ENCODE assay signal across 9 cellular contexts in the genomic region with DNA sequence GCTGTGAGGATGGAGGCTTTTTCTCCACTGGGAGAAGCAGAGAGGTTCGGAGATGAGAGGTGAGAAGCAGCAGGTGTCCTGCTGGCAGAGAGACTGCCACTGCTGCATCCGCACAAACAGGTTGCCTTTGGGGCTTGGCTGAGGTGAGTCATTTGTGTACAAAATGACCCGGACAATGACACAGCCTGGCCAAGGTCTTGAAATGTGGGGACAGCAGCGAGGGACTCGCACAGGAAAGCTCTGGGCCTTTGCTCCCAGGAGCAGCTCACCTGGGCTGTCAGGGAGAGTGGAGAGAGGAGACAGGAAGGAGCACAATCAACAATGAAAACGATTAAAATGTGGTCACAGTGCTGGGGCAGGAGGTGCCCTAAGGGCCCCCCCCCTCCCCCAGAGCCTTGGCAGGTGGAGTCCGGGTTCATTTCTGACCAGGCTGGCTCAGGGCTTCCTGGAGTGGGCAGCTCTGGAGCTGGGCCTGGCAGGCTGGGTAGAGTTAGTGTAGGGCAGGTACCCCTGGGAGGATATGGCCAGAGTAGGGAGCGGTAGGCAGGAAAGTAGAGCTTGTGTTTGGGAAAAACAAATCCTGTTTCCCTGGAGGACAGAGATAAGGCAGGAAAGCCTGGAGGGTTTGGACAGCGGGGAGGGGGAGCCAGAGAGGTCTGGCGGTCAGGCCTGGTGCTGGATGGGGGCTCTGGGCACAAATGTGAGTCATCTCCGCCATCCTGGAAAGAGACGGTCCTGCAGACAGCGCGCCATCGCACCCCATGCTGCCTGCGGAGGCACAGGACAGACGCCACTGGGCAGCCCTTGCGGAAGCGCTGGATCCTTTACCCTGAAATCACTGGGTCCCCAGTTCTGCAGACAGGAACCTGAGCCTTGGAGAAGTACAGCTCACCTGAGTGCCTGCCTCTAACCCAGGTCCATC. TPM values are rescaled to one million over a fixed set of nuclear protein-coding genes. Genes with fewer than 3 reads are reported as not detected.
DNase-seq lines count a peak whose midpoint lies in the region; ATAC-seq, FAIRE-seq and TF ChIP-seq lines count a peak whose summit lies in the region.
"Had no signal": no experiment of that assay in that cellular context is flagged by ENCODE, and none has a peak within 500 bp of the region (broad histone marks: within the 10 kb centered on the region; RNA-seq: fewer than 3 reads in every experiment).

No MANE protein-coding gene starts in this region.

- peaks cover 7% of the 10 kb centered on the region for H4K20me1 ChIP-seq in Loucy (ENCODE audit: insufficient read depth, low read length, poor library complexity, severe bottlenecking)

- no peak for FAIRE-seq in bronchial epithelial cell (lab: Jason Lieb, UNC)

- no peak for TF ChIP-seq CTCF in Loucy (conservative IDR thresholded peaks at IDR 0.05; ENCODE audit: low read length)
- no peak for TF ChIP-seq CTCF in bronchial epithelial cell (IDR thresholded peaks at IDR 0.05; ENCODE audit: insufficient read depth, low read length, severe bottlenecking)
- no peak for TF ChIP-seq CTCF in mesothelial cell of epicardium (IDR thresholded peaks at IDR 0.05; ENCODE audit: unreplicated experiment)

- H3K9ac ChIP-seq in Loucy (ENCODE audit: low read depth, low read length, poor library complexity, severe bottlenecking), result peak overlapping the region; percentile 75

- CTCF ChIA-PET in CD4-positive, alpha-beta memory T cell (lab: Charles Lee; ENCODE audit: partially characterized antibody), result interaction anchor here (1.0 to 1.8 kb wide), 2 partner anchors 12 to 228 kb away, joined by 3 to 8 read pairs; no protein-coding TSS in a partner anchor

- peaks cover 0 to 14% (median 10%) of the 10 kb centered on the region in 8 donors for H3K9me3 Mint-ChIP-seq in CD4-positive, alpha-beta memory T cell
- peaks cover 12% of the 10 kb centered on the region for H3K9me3 Mint-ChIP-seq in mesothelial cell of epicardium

- intact Hi-C loops in CD4-positive, alpha-beta memory T cell (cut with micrococcal nuclease), result loop anchor here (5.0 kb wide), 1 partner anchor 97 kb away; no protein-coding TSS in a partner anchor

- no peaks in the 10 kb centered on the region for H3K9me2 ChIP-seq in Loucy (replicated peaks; ENCODE audit: low read depth, low read length)

- H3K36me3 ChIP-seq in CD4-positive, alpha-beta memory T cell (ENCODE audit: insufficient read depth, low read length), result no peaks in the 10 kb centered on the region
- H3K36me3 ChIP-seq in Loucy (ENCODE audit: insufficient read depth, low read length) (no peaks in the 10 kb centered on the region), bronchial epithelial cell (ENCODE audit: control insufficient read depth, insufficient read depth, low read length) (no peaks in the 10 kb centered on the region)

- peak overlapping the region; percentile 73 to 91 (median 84) for H3K4me3 Mint-ChIP-seq in CD4-positive, alpha-beta memory T cell
- H3K4me3 Mint-ChIP-seq in mesothelial cell of epicardium, result peak overlapping the region; percentile 75

- 0 out of 2 replicates have a peak overlapping the region, but pooled peaks have one; percentile 86 for H2AFZ ChIP-seq in Loucy (ENCODE audit: low read length)

- peak overlapping the region; percentile 12 to 89 (median 37) for H3K27ac Mint-ChIP-seq in CD4-positive, alpha-beta memory T cell
- H3K27ac Mint-ChIP-seq in mesothelial cell of epicardium, result peak overlapping the region; percentile 42

- no peak overlapping the region for H3K27ac ChIP-seq in CD4-positive, alpha-beta memory T cell (ENCODE audit: low read depth, low read length)

- peaks cover 0 to 8% of the 10 kb centered on the region in 2 donors for H3K36me3 Mint-ChIP-seq in CD4-positive, alpha-beta memory T cell
- H3K36me3 Mint-ChIP-seq in mesothelial cell of epicardium, result no peaks in the 10 kb centered on the region

- H3K27me3 ChIP-seq in CD4-positive, alpha-beta memory T cell (ENCODE audit: insufficient read depth, low read length), result no peaks in the 10 kb centered on the region
- H3K27me3 ChIP-seq in Loucy (ENCODE audit: insufficient read depth, low read length, poor library complexity, severe bottlenecking) (no peaks in the 10 kb centered on the region), bronchial epithelial cell (ENCODE audit: control insufficient read depth, insufficient read depth, low read length) (peaks cover 1% of the 10 kb centered on the region)

- H3K4me2 ChIP-seq in Loucy (ENCODE audit: low read depth, low read length, poor library complexity, severe bottlenecking), result peak overlapping the region; percentile 81

- H3K4me1 Mint-ChIP-seq in CD4-positive, alpha-beta memory T cell, result peaks cover 11 to 48% (median 33%) of the 10 kb centered on the region in 4 donors
- H3K4me1 Mint-ChIP-seq in mesothelial cell of epicardium, result peaks cover 39% of the 10 kb centered on the region

- POLR2A ChIA-PET in CD4-positive, alpha-beta memory T cell (lab: Charles Lee; ENCODE audit: partially characterized antibody), result interaction anchor here (1.0 kb wide), 1 partner anchor 38 kb away, joined by 3 read pairs; no protein-coding TSS in a partner anchor

- peaks cover 0 to 8% of the 10 kb centered on the region in 2 donors for H3K9me3 ChIP-seq in CD4-positive, alpha-beta memory T cell (ENCODE audit: control insufficient read depth in 1 of 2, low read length in 2 of 2)
- no peaks in the 10 kb centered on the region for H3K9me3 ChIP-seq in Loucy (ENCODE audit: insufficient read depth, low read depth, low read length)

- H3K27me3 Mint-ChIP-seq in CD4-positive, alpha-beta memory T cell, result no peaks in the 10 kb centered on the region
- H3K27me3 Mint-ChIP-seq in mesothelial cell of epicardium (ENCODE audit: low read depth), result peaks cover 3% of the 10 kb centered on the region

- H3K4me3 ChIP-seq in CD4-positive, alpha-beta memory T cell (ENCODE audit: low read length in 2 of 2), result no peak overlapping the region
- H3K4me3 ChIP-seq in Loucy (ENCODE audit: low read length, poor library complexity, severe bottlenecking), result peak overlapping the region; percentile 75
- H3K4me3 ChIP-seq in bronchial epithelial cell (ENCODE audit: low read depth, low read length), result no peak overlapping the region

- no peaks in the 10 kb centered on the region for H3F3A ChIP-seq in Loucy (ENCODE audit: low read depth)

- no peak for DNase-seq in CD4-positive, alpha-beta memory T cell
- DNase-seq in bronchial epithelial cell (ENCODE audit: low read depth), result peak; percentile 23
- DNase-seq in mesothelial cell of epicardium (ENCODE audit: low spot score in 2 of 2, unreplicated experiment in 2 of 2), result peak in 1 of 2 experiments; percentile 16
- no peak for DNase-seq in H4 (ENCODE audit: low spot score)
- DNase-seq in NCI-H526 treated with DMSO at 0.1 percent for 48 hours (lab: John Stamatoyannopoulos, UW), result no peak
- DNase-seq: activated CD4-positive, CD25-positive, alpha-beta regulatory T cell had no signal

- peaks cover 28% of the 10 kb centered on the region for H3K79me2 ChIP-seq in Loucy (ENCODE audit: insufficient read depth, low read length)

- H3K4me1 ChIP-seq in CD4-positive, alpha-beta memory T cell (ENCODE audit: insufficient read depth, low read length), result peaks cover 26% of the 10 kb centered on the region
- peaks cover 42% of the 10 kb centered on the region for H3K4me1 ChIP-seq in Loucy (ENCODE audit: insufficient read depth, low read length, poor library complexity, severe bottlenecking)

- ATAC-seq in HG03442 (IDR thresholded peaks at IDR 0.05; ENCODE audit: unreplicated experiment) (no peak), GM18502 (IDR thresholded peaks at IDR 0.05; ENCODE audit: poor library complexity, unreplicated experiment) (no peak)

RNA-seq across cellular contexts. Expression of a gene that starts 37.8 kb away (rescaled TPM):
- total RNA-seq in CD4-positive, alpha-beta memory T cell, result 1 to 10 TPM in 1 of 2 experiments, under 1 TPM in 1; 0.94 to 1.1 TPM
- under 1 TPM; 0.47 to 0.67 TPM for polyA plus RNA-seq in CD4-positive, alpha-beta memory T cell
- total RNA-seq in bronchial epithelial cell (39.0 and 60.0 TPM in 2 replicates), mesothelial cell of epicardium (17.8 to 18.8 TPM (median 18.4 TPM) in 3 replicates)
- total RNA-seq in H4 (2014; rRNA removed; shearing (Covaris generic)), result 5.7 and 12.7 TPM in 2 replicates

RNA-seq across cellular contexts. Expression of a gene that starts 44.9 kb away (rescaled TPM):
- 10 to 100 TPM; 16.1 to 19.6 TPM for total RNA-seq in CD4-positive, alpha-beta memory T cell
- 1 to 10 TPM in 1 of 2 donors, under 1 TPM in 1; 0.73 to 7.2 TPM for polyA plus RNA-seq in CD4-positive, alpha-beta memory T cell
- total RNA-seq in bronchial epithelial cell (16.8 and 27.3 TPM in 2 replicates), mesothelial cell of epicardium (58.3 to 63.0 TPM (median 60.5 TPM) in 3 replicates)
- 3.2 and 25.4 TPM in 2 replicates for total RNA-seq in H4 (2014; rRNA removed; shearing (Covaris generic))
